8 cellular contexts compared by ENCODE assay signal in the genomic region with DNA sequence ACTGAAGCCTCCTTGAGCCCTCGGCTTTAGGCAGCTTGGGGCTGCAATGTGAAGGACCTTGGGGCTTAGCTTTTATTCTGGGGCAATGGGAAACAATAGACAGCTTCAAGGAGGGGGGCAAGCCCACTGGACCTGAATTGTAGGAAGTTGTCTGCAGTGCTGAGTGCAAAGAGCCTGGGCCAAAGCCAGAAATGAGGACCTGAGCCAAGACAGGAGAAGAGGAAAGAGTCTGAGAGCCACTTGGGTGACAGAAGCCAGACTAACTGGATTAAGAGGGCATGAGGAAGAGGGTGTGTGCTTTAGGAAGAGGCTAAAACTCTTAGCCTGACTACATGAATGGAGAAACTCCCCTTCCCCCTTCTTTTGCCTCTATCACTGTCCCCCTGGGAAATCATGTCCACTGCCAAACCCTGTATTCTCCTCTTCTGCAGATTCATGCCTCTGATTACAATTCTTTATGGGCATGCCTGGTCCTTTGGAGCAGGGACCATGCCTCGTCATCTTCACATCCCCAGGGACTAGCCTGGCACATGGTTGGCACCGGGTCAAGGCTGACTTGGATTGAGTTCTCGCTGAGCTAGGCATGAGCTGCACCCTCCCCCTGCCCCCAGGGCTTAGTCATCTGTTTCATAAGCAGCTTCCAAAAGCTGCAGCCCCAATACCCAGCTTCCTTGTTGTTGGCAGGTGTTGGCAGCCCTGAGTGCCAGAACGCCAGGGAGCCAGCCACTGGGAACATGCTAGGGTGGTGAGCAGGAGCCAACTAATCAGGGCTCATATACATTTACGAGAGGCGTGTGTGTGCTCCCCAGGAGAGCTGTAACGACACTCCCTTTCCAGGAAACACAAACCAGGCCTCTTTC. TPM values are rescaled to one million over a fixed set of nuclear protein-coding genes. Genes with fewer than 3 reads are reported as not detected.
DNase-seq lines count a peak whose midpoint lies in the region; ATAC-seq and TF ChIP-seq lines count a peak whose summit lies in the region.

No MANE protein-coding gene starts in this region.

- no peak overlapping the region for H3K4me3 Mint-ChIP-seq in activated CD8-positive, alpha-beta T cell treated with anti-CD3 and anti-CD28 coated beads for 36 hours
- no peak overlapping the region for H3K4me3 Mint-ChIP-seq in natural killer cell treated with Interleukin-12 subunit alpha and Interleukin-12 subunit beta and Interleukin-15 and Interleukin-18, amount 100 ng/mL, for 72 hours

- H3K4me1 ChIP-seq in hepatocyte (ENCODE audit: insufficient read depth): peaks cover 10% of the 10 kb centered on the region

- H2AFZ ChIP-seq in hepatocyte: no peak overlapping the region

- no peak for TF ChIP-seq CTCF in activated CD8-positive, alpha-beta T cell treated with anti-CD3 and anti-CD28 coated beads for 36 hours (IDR thresholded peaks at IDR 0.05)
- TF ChIP-seq CTCF in hepatocyte (IDR thresholded peaks at IDR 0.05; ENCODE audit: poor library complexity): no peak

- no peaks in the 10 kb centered on the region for H3K9me3 ChIP-seq in hepatocyte (ENCODE audit: low read depth)

- no peaks in the 10 kb centered on the region for H3K27me3 Mint-ChIP-seq in activated CD8-positive, alpha-beta T cell treated with anti-CD3 and anti-CD28 coated beads for 36 hours
- peaks cover 4 to 31% of the 10 kb centered on the region in 2 donors for H3K27me3 Mint-ChIP-seq in natural killer cell treated with Interleukin-12 subunit alpha and Interleukin-12 subunit beta and Interleukin-15 and Interleukin-18, amount 100 ng/mL, for 72 hours

- H3K27ac ChIP-seq in hepatocyte: no peak overlapping the region

- H3K9me2 ChIP-seq in hepatocyte (replicated peaks; ENCODE audit: insufficient read depth): no peaks in the 10 kb centered on the region

- no peaks in the 10 kb centered on the region for H4K20me1 ChIP-seq in hepatocyte (ENCODE audit: insufficient read depth, poor library complexity, severe bottlenecking)

- no peaks in the 10 kb centered on the region for H3K27me3 ChIP-seq in hepatocyte

- H3K36me3 Mint-ChIP-seq in activated CD8-positive, alpha-beta T cell treated with anti-CD3 and anti-CD28 coated beads for 36 hours (ENCODE audit: low read depth): no peaks in the 10 kb centered on the region
- no peaks in the 10 kb centered on the region for H3K36me3 Mint-ChIP-seq in natural killer cell treated with Interleukin-12 subunit alpha and Interleukin-12 subunit beta and Interleukin-15 and Interleukin-18, amount 100 ng/mL, for 72 hours

- H3K4me1 Mint-ChIP-seq in activated CD8-positive, alpha-beta T cell treated with anti-CD3 and anti-CD28 coated beads for 36 hours (ENCODE audit: low read depth): no peaks in the 10 kb centered on the region
- no peaks in the 10 kb centered on the region for H3K4me1 Mint-ChIP-seq in natural killer cell treated with Interleukin-12 subunit alpha and Interleukin-12 subunit beta and Interleukin-15 and Interleukin-18, amount 100 ng/mL, for 72 hours (ENCODE audit: low read depth in 2 of 2)

- no peak overlapping the region for H3K4me2 ChIP-seq in hepatocyte

- no peaks in the 10 kb centered on the region for H3K36me3 ChIP-seq in hepatocyte (replicated peaks; ENCODE audit: insufficient read depth, low read depth)

- H3K79me2 ChIP-seq in hepatocyte: no peaks in the 10 kb centered on the region

- H3K4me3 ChIP-seq in hepatocyte: no peak overlapping the region

- intact Hi-C loops in activated CD8-positive, alpha-beta T cell treated with anti-CD3 and anti-CD28 coated beads for 36 hours (cut with micrococcal nuclease): no loop called here

- DNase-seq in COR-L47 (lab: John Stamatoyannopoulos, UW) (peak; percentile 99), NCI-H128 (lab: John Stamatoyannopoulos, UW; ENCODE audit: unreplicated experiment) (peak; percentile 61), hepatocyte (ENCODE audit: low spot score) (peak; percentile 53), amniotic stem cell (lab: John Stamatoyannopoulos, UW) (no peak)
- peak; percentile 15 for DNase-seq in activated CD8-positive, alpha-beta T cell treated with anti-CD3 and anti-CD28 coated beads for 36 hours
- DNase-seq in stimulated activated CD8-positive, alpha-beta memory T cell treated with anti-CD3 and anti-CD28 coated beads, Interleukin-4, amount 100 ng/mL, for 48 hours: peak; percentile 26
- no peak for DNase-seq in natural killer cell treated with Interleukin-12 subunit alpha and Interleukin-12 subunit beta and Interleukin-15 and Interleukin-18, amount 100 ng/mL, for 72 hours (ENCODE audit: low spot score)

- 56% methylated on average over 8 of the region's 8 CpGs for WGBS in hepatocyte (ENCODE audit: low lambda C conversion rate, missing lambda C conversion rate)

- ATAC-seq in activated CD8-positive, alpha-beta T cell treated with anti-CD3 and anti-CD28 coated beads for 36 hours: no peak
- ATAC-seq in GM18907 (IDR thresholded peaks at IDR 0.05; ENCODE audit: unreplicated experiment): no peak
- no peak for ATAC-seq in natural killer cell treated with Interleukin-12 subunit alpha and Interleukin-12 subunit beta and Interleukin-15 and Interleukin-18, amount 100 ng/mL, for 72 hours

- POLR2A ChIA-PET in activated CD8-positive, alpha-beta T cell treated with anti-CD3 and anti-CD28 coated beads for 36 hours (lab: Charles Lee): no interaction called here

- CTCF ChIA-PET in activated CD8-positive, alpha-beta T cell treated with anti-CD3 and anti-CD28 coated beads for 36 hours (lab: Charles Lee): interaction anchor here (0.7 to 1.6 kb wide), 4 partner anchors 11 to 254 kb away, joined by 3 to 4 read pairs (median 3); no protein-coding TSS in a partner anchor

- peaks cover 3% of the 10 kb centered on the region for H3K9me3 Mint-ChIP-seq in activated CD8-positive, alpha-beta T cell treated with anti-CD3 and anti-CD28 coated beads for 36 hours
- H3K9me3 Mint-ChIP-seq in natural killer cell treated with Interleukin-12 subunit alpha and Interleukin-12 subunit beta and Interleukin-15 and Interleukin-18, amount 100 ng/mL, for 72 hours: no peaks in the 10 kb centered on the region

- H3K27ac Mint-ChIP-seq in activated CD8-positive, alpha-beta T cell treated with anti-CD3 and anti-CD28 coated beads for 36 hours: no peak overlapping the region
- H3K27ac Mint-ChIP-seq in natural killer cell treated with Interleukin-12 subunit alpha and Interleukin-12 subunit beta and Interleukin-15 and Interleukin-18, amount 100 ng/mL, for 72 hours: peak overlapping the region in 1 of 2 donors; percentile 34

RNA-seq across cellular contexts. Expression of a gene that starts 27.8 kb away (rescaled TPM):
- 1 to 10 TPM; 1.3 to 1.4 TPM for total RNA-seq in activated CD8-positive, alpha-beta T cell treated with anti-CD3 and anti-CD28 coated beads for 36 hours
- total RNA-seq in hepatocyte: 68.9 and 89.0 TPM in 2 replicates
- 79.9 and 85.4 TPM in 2 replicates for polyA plus RNA-seq in hepatocyte
- under 1 TPM; 0.61 to 0.83 TPM for total RNA-seq in natural killer cell treated with Interleukin-12 subunit alpha and Interleukin-12 subunit beta and Interleukin-15 and Interleukin-18, amount 100 ng/mL, for 72 hours

Comparison
In these comparisons a context has a peak if more than half of its experiments do, and no peak if none do; other contexts are left out.
1. DNase-seq: peak in COR-L47 (single experiment), NCI-H128 (single experiment), activated CD8-positive, alpha-beta T cell treated with anti-CD3 and anti-CD28 coated beads for 36 hours (single experiment), hepatocyte (single experiment) and stimulated activated CD8-positive, alpha-beta memory T cell treated with anti-CD3 and anti-CD28 coated beads, Interleukin-4, amount 100 ng/mL, for 48 hours (single experiment); none in amniotic stem cell (single experiment) and natural killer cell treated with Interleukin-12 subunit alpha and Interleukin-12 subunit beta and Interleukin-15 and Interleukin-18, amount 100 ng/mL, for 72 hours (single experiment).
2. RNA of a gene that starts 27.8 kb away (total RNA-seq): 68.9 to 89.0 TPM in hepatocyte; 1.3 to 1.4 TPM in activated CD8-positive, alpha-beta T cell treated with anti-CD3 and anti-CD28 coated beads for 36 hours and 0.61 to 0.83 TPM in natural killer cell treated with Interleukin-12 subunit alpha and Interleukin-12 subunit beta and Interleukin-15 and Interleukin-18, amount 100 ng/mL, for 72 hours; every median in the first group is over 10 times any median in the second.